Comparison of ENCODE assay signal across 13 cellular contexts in genomic region chr1:18946550-18947381, GRCh38. TPM values are rescaled to one million over a fixed set of nuclear protein-coding genes. Genes with fewer than 3 reads are reported as not detected.
A peak's percentile ranks its signal among the peaks of the same experiment; 100 is the strongest.
DNase-seq lines count a peak whose midpoint lies in the region; ATAC-seq and TF ChIP-seq lines count a peak whose summit lies in the region.
"Had no signal": no experiment of that assay in that cellular context is flagged by ENCODE, and none has a peak within 500 bp of the region (broad histone marks: within the 10 kb centered on the region; RNA-seq: fewer than 3 reads in every experiment).

No MANE protein-coding gene starts in this region.

- H3K36me3 ChIP-seq in BLaER1 treated with 17β-estradiol and CSF1 and Interleukin-3, amounts not matched to agents 10 nM and 100 nM, result peaks cover 0 to 8% (median 0%) of the 10 kb centered on the region in 11 experiments; a peak in 1 of 22 replicates
- H3K36me3 ChIP-seq in endodermal cell (ENCODE audit: control insufficient read depth, insufficient read depth, low read length), result no peaks in the 10 kb centered on the region
- H3K36me3 ChIP-seq in trophoblast cell (ENCODE audit: control insufficient read depth in 1 of 2, insufficient read depth in 2 of 2, low read length in 2 of 2), result peaks cover 5 to 9% of the 10 kb centered on the region in 2 experiments
- no peaks in the 10 kb centered on the region for H3K36me3 ChIP-seq in gastrocnemius medialis

- H3K14ac ChIP-seq in trophoblast cell (ENCODE audit: low read length), result no peak overlapping the region

- H3K27ac Mint-ChIP-seq in T-cell (peak overlapping the region; percentile 99), endodermal cell (peak overlapping the region; percentile 49)

- H3K4me3 Mint-ChIP-seq in T-cell (peak overlapping the region; percentile 88 to 90 (median 89)), endodermal cell (no peak overlapping the region)

- CTCF ChIA-PET in T-cell (lab: Charles Lee), result no interaction called here

- peak overlapping the region in 10 of 11 experiments; percentile 21 to 93 (median 88); a peak in 18 of 22 replicates for H3K27ac ChIP-seq in BLaER1 treated with 17β-estradiol and CSF1 and Interleukin-3, amounts not matched to agents 10 nM and 100 nM
- peak overlapping the region; percentile 57 for H3K27ac ChIP-seq in endodermal cell (ENCODE audit: low read depth, low read length)
- H3K27ac ChIP-seq in trophoblast cell (ENCODE audit: low read depth, low read length), result no peak overlapping the region
- peak overlapping the region in 2 of 4 donors; percentile 24 to 40 for H3K27ac ChIP-seq in gastrocnemius medialis
- H3K27ac ChIP-seq: SJSA1 had no signal

- H4K8ac ChIP-seq in trophoblast cell (ENCODE audit: low read depth, low read length), result no peak overlapping the region

- in situ Hi-C loops in gastrocnemius medialis (cut with MboI; ENCODE audit: low sequenced_read_pairs in 4 of 4), result no loop called here

- peaks cover 82 to 90% (median 90%) of the 10 kb centered on the region in 3 donors for H3K4me1 Mint-ChIP-seq in T-cell
- peaks cover 35% of the 10 kb centered on the region for H3K4me1 Mint-ChIP-seq in endodermal cell

- ATAC-seq in T-cell (replicated peaks in 1 of 4), result no peak
- no peak for ATAC-seq in gastrocnemius medialis
- no peak for ATAC-seq in HG03097 (IDR thresholded peaks at IDR 0.05; ENCODE audit: low FRiP score, unreplicated experiment)
- no peak for ATAC-seq in GM18502 (IDR thresholded peaks at IDR 0.05; ENCODE audit: poor library complexity, unreplicated experiment)
- ATAC-seq: sciatic nerve had no signal

- peaks cover 0 to 70% (median 6%) of the 10 kb centered on the region in 11 experiments; a peak in 12 of 22 replicates for H4K20me1 ChIP-seq in BLaER1 treated with 17β-estradiol and CSF1 and Interleukin-3, amounts not matched to agents 10 nM and 100 nM

- H4K91ac ChIP-seq in trophoblast cell (ENCODE audit: low read depth, low read length), result no peak overlapping the region

- no peak overlapping the region for H3K4me3 ChIP-seq in BLaER1 treated with 17β-estradiol and CSF1 and Interleukin-3, amounts not matched to agents 10 nM and 100 nM
- H3K4me3 ChIP-seq in endodermal cell (ENCODE audit: low read length) (no peak overlapping the region), trophoblast cell (ENCODE audit: low read depth, low read length) (no peak overlapping the region), gastrocnemius medialis (no peak overlapping the region)
- H3K4me3 ChIP-seq: SJSA1 had no signal

- peak overlapping the region; percentile 90 to 100 (median 98) for H3K4me2 ChIP-seq in BLaER1 treated with 17β-estradiol and CSF1 and Interleukin-3, amounts not matched to agents 10 nM and 100 nM
- no peak overlapping the region for H3K4me2 ChIP-seq in trophoblast cell (ENCODE audit: low read length)

- TF ChIP-seq POLR2A in gastrocnemius medialis (IDR thresholded peaks at IDR 0.05), result no peak

- POLR2A ChIA-PET in T-cell (lab: Charles Lee), result interaction anchor here in 1 of 2 donors (0.6 to 0.8 kb wide), 2 partner anchors 8 to 335 kb away, joined by 3 read pairs; no protein-coding TSS in a partner anchor

- H3K27me3 ChIP-seq in BLaER1 treated with 17β-estradiol and CSF1 and Interleukin-3, amounts not matched to agents 10 nM and 100 nM, result no peaks in the 10 kb centered on the region
- H3K27me3 ChIP-seq in endodermal cell (ENCODE audit: control insufficient read depth, insufficient read depth, low read length, poor library complexity, severe bottlenecking) (no peaks in the 10 kb centered on the region), trophoblast cell (ENCODE audit: insufficient read depth, low read length) (no peaks in the 10 kb centered on the region), gastrocnemius medialis (no peaks in the 10 kb centered on the region)
- H3K27me3 ChIP-seq: SJSA1 had no signal

- H3K18ac ChIP-seq in trophoblast cell (ENCODE audit: low read length), result peak overlapping the region; percentile 29

- H3K27me3 Mint-ChIP-seq in T-cell, result no peaks in the 10 kb centered on the region
- H3K27me3 Mint-ChIP-seq in endodermal cell (ENCODE audit: insufficient read depth), result no peaks in the 10 kb centered on the region

- peaks cover 18% of the 10 kb centered on the region for H3K79me2 ChIP-seq in trophoblast cell (ENCODE audit: control insufficient read depth, insufficient read depth, low read length, poor library complexity)

- peak overlapping the region; percentile 39 for H3K4ac ChIP-seq in trophoblast cell (ENCODE audit: low read depth, low read length)

- no peak overlapping the region for H2AK5ac ChIP-seq in trophoblast cell (ENCODE audit: low read length)

- H2BK120ac ChIP-seq in trophoblast cell (ENCODE audit: insufficient read depth, low read length, poor library complexity), result no peak overlapping the region

- peaks cover 74 to 99% (median 81%) of the 10 kb centered on the region in 10 experiments for H3K4me1 ChIP-seq in BLaER1 treated with 17β-estradiol and CSF1 and Interleukin-3, amounts not matched to agents 10 nM and 100 nM
- H3K4me1 ChIP-seq in endodermal cell (ENCODE audit: control insufficient read depth, insufficient read depth, low read length), result peaks cover 25% of the 10 kb centered on the region
- peaks cover 44 to 57% of the 10 kb centered on the region in 2 experiments for H3K4me1 ChIP-seq in trophoblast cell (ENCODE audit: control insufficient read depth in 1 of 2, insufficient read depth in 2 of 2, low read length in 2 of 2)
- peaks cover 44 to 67% of the 10 kb centered on the region in 2 donors for H3K4me1 ChIP-seq in gastrocnemius medialis

- no peak overlapping the region for H2BK12ac ChIP-seq in trophoblast cell (ENCODE audit: low read length)

- no peak overlapping the region for H2BK5ac ChIP-seq in trophoblast cell (ENCODE audit: low read depth, low read length, poor library complexity)

- DNase-seq in T-cell, result no peak
- DNase-seq in endodermal cell, result peak; percentile 50
- DNase-seq in trophoblast cell, result peak; percentile 38
- no peak for DNase-seq in gastrocnemius medialis
- DNase-seq in germinal center (ENCODE audit: low spot score), result no peak
- DNase-seq: activated CD8-positive, alpha-beta memory T cell treated with anti-CD3 and anti-CD28 coated beads, Interleukin-2, amount 50 U/mL, for 48 hours; Calu3; NCI-H226 had no signal

- peaks cover 5% of the 10 kb centered on the region for H3K36me3 Mint-ChIP-seq in T-cell
- no peaks in the 10 kb centered on the region for H3K36me3 Mint-ChIP-seq in endodermal cell (ENCODE audit: low read depth)

- intact Hi-C loops in gastrocnemius medialis (cut with DNase I; ENCODE audit: low total_unique reads), result no loop called here

- no peak overlapping the region for H4K12ac ChIP-seq in trophoblast cell (ENCODE audit: low read depth, low read length)

- TF ChIP-seq CTCF in endodermal cell (conservative IDR thresholded peaks at IDR 0.05) (no peak), gastrocnemius medialis (IDR thresholded peaks at IDR 0.05 in 4 of 5, conservative IDR thresholded peaks at IDR 0.05 in 1 of 5) (no peak)

- 91 to 92% methylated on average over 15 of the region's 15 CpGs for WGBS in endodermal cell (ENCODE audit: insufficient coverage in 1 of 2, insufficient read length in 1 of 2), 2 experiments
- no CpG with 5 or more reads among the region's 15 CpGs for WGBS in trophoblast cell (ENCODE audit: extremely low coverage, insufficient coverage, insufficient read length)

- H3K9me3 Mint-ChIP-seq in T-cell (no peaks in the 10 kb centered on the region), endodermal cell (no peaks in the 10 kb centered on the region)

- no peak overlapping the region for H2AFZ ChIP-seq in trophoblast cell (ENCODE audit: insufficient read depth, low read length, poor library complexity)

- H3K9ac ChIP-seq in BLaER1 treated with 17β-estradiol and CSF1 and Interleukin-3, amounts not matched to agents 10 nM and 100 nM, result peak overlapping the region; percentile 9 to 84 (median 46); a peak in 13 of 22 replicates
- H3K9ac ChIP-seq in endodermal cell (ENCODE audit: extremely low read depth, low read length, poor library complexity, severe bottlenecking) (no peak overlapping the region), trophoblast cell (ENCODE audit: low read length) (no peak overlapping the region)

- H3K23ac ChIP-seq in trophoblast cell (ENCODE audit: low read length), result no peak overlapping the region

- H3K9me3 ChIP-seq in BLaER1 treated with 17β-estradiol and CSF1 and Interleukin-3, amounts not matched to agents 10 nM and 100 nM (replicated peaks in 1 of 11), result no peaks in the 10 kb centered on the region
- H3K9me3 ChIP-seq in endodermal cell (ENCODE audit: control insufficient read depth, low read length) (no peaks in the 10 kb centered on the region), trophoblast cell (ENCODE audit: insufficient read depth, low read depth, low read length) (no peaks in the 10 kb centered on the region), gastrocnemius medialis (no peaks in the 10 kb centered on the region)
- H3K9me3 ChIP-seq: SJSA1 had no signal

- peaks cover 22% of the 10 kb centered on the region for H3K79me1 ChIP-seq in trophoblast cell (ENCODE audit: low read length)

RNA-seq across cellular contexts. Expression of gene IFFO2, which starts 9.7 kb away (rescaled TPM):
- total RNA-seq in T-cell (10 to 100 TPM; 36.0 to 76.2 (median 37.7) TPM), endodermal cell (1 to 10 TPM; 4.6 to 6.4 TPM), gastrocnemius medialis (10 to 100 TPM in 1 of 4 donors, 1 to 10 TPM in 3; 2.1 to 16.3 (median 5.7) TPM)
- polyA plus RNA-seq in endodermal cell (2013, experiment 1 of 2), result 7.7 TPM
- polyA plus RNA-seq in endodermal cell (2013, experiment 2 of 2), result 6.8 TPM
- polyA plus RNA-seq in trophoblast cell (2013), result 18.2 and 19.5 TPM in 2 replicates

RNA-seq across cellular contexts. Expression of gene ALDH4A1, which starts 44.4 kb away (rescaled TPM):
- total RNA-seq in T-cell (1 to 10 TPM in 4 of 5 donors, under 1 TPM in 1; 0.85 to 2.8 (median 2.2) TPM), endodermal cell (10 to 100 TPM in 1 of 2 donors, 1 to 10 TPM in 1; 7.6 to 18.7 TPM), gastrocnemius medialis (10 to 100 TPM; 22.8 to 35.3 (median 31.4) TPM)
- 13.0 TPM for polyA plus RNA-seq in endodermal cell (2013, experiment 1 of 2)
- 13.1 TPM for polyA plus RNA-seq in endodermal cell (2013, experiment 2 of 2)
- polyA plus RNA-seq in trophoblast cell (2013), result 34.2 and 35.7 TPM in 2 replicates

Comparison
In these comparisons a context has a peak if more than half of its experiments do, and no peak if none do; other contexts are left out.
1. H3K9ac ChIP-seq: peak in BLaER1 treated with 17β-estradiol and CSF1 and Interleukin-3, amounts not matched to agents 10 nM and 100 nM (11 of 11); none in endodermal cell (single experiment) and trophoblast cell (single experiment).
2. DNase-seq: peak in endodermal cell (single experiment) and trophoblast cell (2 of 2); none in T-cell (0 of 34), gastrocnemius medialis (0 of 2) and germinal center (single experiment).